Comparison of ENCODE assay signal across 1 cellular context in genomic region chr1:31782066-31782762, GRCh38.
A peak's percentile ranks its signal among the peaks of the same experiment; 100 is the strongest.
TF ChIP-seq lines count a peak whose summit lies in the region.

No MANE protein-coding gene starts in this region.

TF ChIP-seq in K562, 482 proteins besides CTCF, POLR2A, EP300 and RAD21 (continued from another document):
- TF ChIP-seq, protein P1, sequence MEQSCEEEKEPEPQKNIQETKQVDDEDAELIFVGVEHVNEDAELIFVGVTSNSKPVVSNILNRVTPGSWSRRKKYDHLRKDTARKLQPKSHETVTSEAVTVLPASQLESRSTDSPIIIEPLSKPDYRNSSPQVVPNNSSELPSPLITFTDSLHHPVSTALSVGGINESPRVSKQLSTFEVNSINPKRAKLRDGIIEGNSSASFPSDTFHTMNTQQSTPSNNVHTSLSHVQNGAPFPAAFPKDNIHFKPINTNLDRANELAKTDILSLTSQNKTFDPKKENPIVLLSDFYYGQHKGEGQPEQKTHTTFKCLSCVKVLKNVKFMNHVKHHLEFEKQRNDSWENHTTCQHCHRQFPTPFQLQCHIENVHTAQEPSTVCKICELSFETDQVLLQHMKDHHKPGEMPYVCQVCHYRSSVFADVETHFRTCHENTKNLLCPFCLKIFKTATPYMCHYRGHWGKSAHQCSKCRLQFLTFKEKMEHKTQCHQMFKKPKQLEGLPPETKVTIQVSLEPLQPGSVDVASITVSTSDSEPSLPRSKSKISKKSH (CRISPR knock-in tag; IDR thresholded peaks at IDR 0.05): no peak
- TF ChIP-seq MYNN (IDR thresholded peaks at IDR 0.05): peak; percentile 65; the same call in 1 of the 2 replicates
- no peak for TF ChIP-seq MYNN (CRISPR knock-in tag; IDR thresholded peaks at IDR 0.05)
- TF ChIP-seq ZBTB8A (IDR thresholded peaks at IDR 0.05; ENCODE audit: partially characterized antibody): no peak
